ENCODE assay signal across 8 cellular contexts in genomic region chr15:89673162-89673506, GRCh38. TPM values are rescaled to one million over a fixed set of nuclear protein-coding genes. Genes with fewer than 3 reads are reported as not detected.
DNase-seq lines count a peak whose midpoint lies in the region; ATAC-seq and TF ChIP-seq lines count a peak whose summit lies in the region.

No MANE protein-coding gene starts in this region.

- H3K79me2 ChIP-seq in PC-9 (ENCODE audit: low read depth), result no peaks in the 10 kb centered on the region

- no peaks in the 10 kb centered on the region for H3K9me2 ChIP-seq in PC-9 (ENCODE audit: insufficient read depth)

- no peak overlapping the region for H3K4me3 ChIP-seq in PC-9

- POLR2A ChIA-PET in PC-9 (lab: Charles Lee; ENCODE audit: unreplicated experiment), result no interaction called here

- H3K4me1 ChIP-seq in PC-9 (replicated peaks; ENCODE audit: insufficient read depth), result no peaks in the 10 kb centered on the region
- no peaks in the 10 kb centered on the region for H3K4me1 ChIP-seq in foreskin keratinocyte

- DNase-seq in stimulated activated CD4-positive, alpha-beta T cell treated with anti-CD3 and anti-CD28 coated beads, Interleukin-12 subunit alpha, Interleukin-12 subunit beta, amount 100 ng/mL, for 4 hours, result peak; percentile 6
- no peak for DNase-seq in stimulated activated CD4-positive, alpha-beta T cell treated with anti-CD3 and anti-CD28 coated beads, Interleukin-4, amount 100 ng/mL, for 1 hour
- DNase-seq in PC-9, result no peak
- no peak for DNase-seq in foreskin keratinocyte

- H4K20me1 ChIP-seq in PC-9 (ENCODE audit: insufficient read depth), result no peaks in the 10 kb centered on the region

- no peaks in the 10 kb centered on the region for H3K36me3 ChIP-seq in PC-9 (ENCODE audit: low read depth)

- ATAC-seq in foreskin keratinocyte (peak; percentile 53), HG02759 (IDR thresholded peaks at IDR 0.05; ENCODE audit: unreplicated experiment) (no peak), HG02970 (IDR thresholded peaks at IDR 0.05; ENCODE audit: low FRiP score, unreplicated experiment) (no peak), GM21529 (IDR thresholded peaks at IDR 0.05; ENCODE audit: unreplicated experiment) (no peak), HG03196 (IDR thresholded peaks at IDR 0.05; ENCODE audit: unreplicated experiment) (no peak)

- BruUV-seq in PC-9 (replicated peaks; lab: Mats Ljungman, UMichigan), result no TSS peak

- H2AFZ ChIP-seq in PC-9, result no peak overlapping the region

- no peak overlapping the region for H3K27ac ChIP-seq in PC-9
- no peak overlapping the region for H3K27ac ChIP-seq in foreskin keratinocyte

- H3K9me3 ChIP-seq in PC-9 (ENCODE audit: insufficient read depth, low read depth), result no peaks in the 10 kb centered on the region

- no peak overlapping the region for H3K4me2 ChIP-seq in PC-9

- intact Hi-C loops in PC-9 (cut with micrococcal nuclease; ENCODE audit: unreplicated experiment), result no loop called here

- H3K27me3 ChIP-seq in PC-9 (ENCODE audit: insufficient read depth, low read depth), result no peaks in the 10 kb centered on the region
- no peaks in the 10 kb centered on the region for H3K27me3 ChIP-seq in foreskin keratinocyte

- TF ChIP-seq CTCF in PC-9 (conservative IDR thresholded peaks at IDR 0.05) (peak; percentile 43; the same call in 1 of the 2 replicates), foreskin keratinocyte (conservative IDR thresholded peaks at IDR 0.05) (peak; percentile 50)

- CTCF ChIA-PET in PC-9 (lab: Charles Lee), result interaction anchor here (0.6 kb wide), 1 partner anchor 91 kb away, joined by 5 read pairs; no protein-coding TSS in a partner anchor

- no peaks in the 10 kb centered on the region for H3F3A ChIP-seq in PC-9 (ENCODE audit: insufficient read depth, low read depth)

RNA-seq across cellular contexts. Expression of gene PLIN1, which starts 6.0 kb away (rescaled TPM):
- total RNA-seq in PC-9 (2021) (1.0 and 1.3 TPM in 2 replicates), foreskin keratinocyte (0.14 and 0.17 TPM in 2 replicates)
- polyA plus RNA-seq in foreskin keratinocyte, result 0.07 and 0.12 TPM in 2 replicates

RNA-seq across cellular contexts. Expression of gene PEX11A, which starts 17.4 kb away (rescaled TPM):
- total RNA-seq in PC-9 (2021), result 11.7 and 12.8 TPM in 2 replicates
- total RNA-seq in foreskin keratinocyte, result 4.2 and 5.5 TPM in 2 replicates
- 3.9 and 4.2 TPM in 2 replicates for polyA plus RNA-seq in foreskin keratinocyte

RNA-seq across cellular contexts. Expression of gene WDR93, which starts 17.5 kb away (rescaled TPM):
- 1.1 and 1.8 TPM in 2 replicates for total RNA-seq in PC-9 (2021)
- not detected in 2 replicates for total RNA-seq in foreskin keratinocyte
- polyA plus RNA-seq in foreskin keratinocyte, result not detected in 2 replicates

RNA-seq across cellular contexts. Expression of gene KIF7, which starts 17.9 kb away (rescaled TPM):
- total RNA-seq in PC-9 (2021), result 13.3 and 15.7 TPM in 2 replicates
- total RNA-seq in foreskin keratinocyte, result 6.1 and 6.3 TPM in 2 replicates
- polyA plus RNA-seq in foreskin keratinocyte, result 3.8 and 4.3 TPM in 2 replicates
